ENCODE assay signal across 26 cellular contexts in genomic region chr12:3712209-3712992, GRCh38. TPM values are rescaled to one million over a fixed set of nuclear protein-coding genes. Genes with fewer than 3 reads are reported as not detected.
DNase-seq lines count a peak whose midpoint lies in the region; ATAC-seq and TF ChIP-seq lines count a peak whose summit lies in the region.
"Had no signal": no experiment of that assay in that cellular context is flagged by ENCODE, and none has a peak within 500 bp of the region (broad histone marks: within the 10 kb centered on the region; RNA-seq: fewer than 3 reads in every experiment).

No MANE protein-coding gene starts in this region.

- CTCF ChIA-PET in activated CD4-positive, alpha-beta T cell treated with anti-CD3 and anti-CD28 coated beads for 36 hours (lab: Charles Lee), result no interaction called here

- no peaks in the 10 kb centered on the region for H3K79me2 ChIP-seq in osteoblast (ENCODE audit: insufficient read depth, low read length)

- H4K20me1 ChIP-seq in osteoblast (ENCODE audit: insufficient read depth, low read length), result peaks cover 4% of the 10 kb centered on the region

- H3K4me3 ChIP-seq in WERI-Rb-1 (ENCODE audit: low read depth, low read length) (no peak overlapping the region), osteoblast (ENCODE audit: insufficient read depth, low read length) (no peak overlapping the region), suprapubic skin (no peak overlapping the region)
- H3K4me3 ChIP-seq: esophagus squamous epithelium had no signal

- H3K9me3 Mint-ChIP-seq in activated CD4-positive, alpha-beta T cell treated with anti-CD3 and anti-CD28 coated beads for 36 hours (ENCODE audit: low read depth), result no peaks in the 10 kb centered on the region
- H3K9me3 Mint-ChIP-seq: activated CD4-positive, alpha-beta memory T cell treated with anti-CD3 and anti-CD28 coated beads for 36 hours; activated naive CD8-positive, alpha-beta T cell treated with anti-CD3 and anti-CD28 coated beads, Interleukin-2, amount 10 ng/mL, durations not matched to agents 7 days and 5 days; CD4-positive, alpha-beta T cell; dendritic cell treated with granulocyte-macrophage colony-stimulating factor and Interleukin-4, amounts not matched to agents 40 ng/mL and 50 ng/mL, for 4 days; naive thymus-derived CD4-positive, alpha-beta T cell had no signal

- no peak for TF ChIP-seq CTCF in WERI-Rb-1 (IDR thresholded peaks at IDR 0.05; ENCODE audit: low read depth, low read length)
- no peak for TF ChIP-seq CTCF in osteoblast (IDR thresholded peaks at IDR 0.05; ENCODE audit: extremely low read depth, low read depth, low read length)
- no peak for TF ChIP-seq CTCF in suprapubic skin (IDR thresholded peaks at IDR 0.05)

- H3K27ac Mint-ChIP-seq in activated CD4-positive, alpha-beta T cell treated with anti-CD3 and anti-CD28 coated beads for 36 hours, result peak overlapping the region; percentile 29
- H3K27ac Mint-ChIP-seq: activated CD4-positive, alpha-beta memory T cell treated with anti-CD3 and anti-CD28 coated beads for 36 hours; activated naive CD8-positive, alpha-beta T cell treated with anti-CD3 and anti-CD28 coated beads, Interleukin-2, amount 10 ng/mL, durations not matched to agents 7 days and 5 days; CD4-positive, alpha-beta T cell; dendritic cell treated with granulocyte-macrophage colony-stimulating factor and Interleukin-4, amounts not matched to agents 40 ng/mL and 50 ng/mL, for 4 days had no signal

- H3K9me3 ChIP-seq in WERI-Rb-1 (ENCODE audit: severe bottlenecking) (no peaks in the 10 kb centered on the region), osteoblast (ENCODE audit: low read depth, low read length) (no peaks in the 10 kb centered on the region), suprapubic skin (no peaks in the 10 kb centered on the region)
- H3K9me3 ChIP-seq: esophagus squamous epithelium had no signal

- TF ChIP-seq EP300 in suprapubic skin (IDR thresholded peaks at IDR 0.05), result no peak

- no peak overlapping the region for H3K4me2 ChIP-seq in osteoblast (ENCODE audit: insufficient read depth, low read length)

- no peak overlapping the region for H3K4me3 Mint-ChIP-seq in activated CD4-positive, alpha-beta T cell treated with anti-CD3 and anti-CD28 coated beads for 36 hours
- H3K4me3 Mint-ChIP-seq: activated CD4-positive, alpha-beta memory T cell treated with anti-CD3 and anti-CD28 coated beads for 36 hours; activated naive CD8-positive, alpha-beta T cell treated with anti-CD3 and anti-CD28 coated beads, Interleukin-2, amount 10 ng/mL, durations not matched to agents 7 days and 5 days; CD4-positive, alpha-beta T cell; dendritic cell treated with granulocyte-macrophage colony-stimulating factor and Interleukin-4, amounts not matched to agents 40 ng/mL and 50 ng/mL, for 4 days; naive thymus-derived CD4-positive, alpha-beta T cell had no signal

- no peak for ATAC-seq in activated CD4-positive, alpha-beta T cell treated with anti-CD3 and anti-CD28 coated beads for 36 hours
- ATAC-seq in HG02973 (IDR thresholded peaks at IDR 0.05; ENCODE audit: unreplicated experiment) (no peak), GM21360 (IDR thresholded peaks at IDR 0.05; ENCODE audit: unreplicated experiment) (no peak)
- ATAC-seq: left lobe of liver; naive thymus-derived CD4-positive, alpha-beta T cell had no signal

- H3K27me3 ChIP-seq in WERI-Rb-1 (ENCODE audit: insufficient read depth, low read depth, severe bottlenecking), result no peaks in the 10 kb centered on the region
- no peaks in the 10 kb centered on the region for H3K27me3 ChIP-seq in osteoblast (ENCODE audit: insufficient read depth, low read length)
- no peaks in the 10 kb centered on the region for H3K27me3 ChIP-seq in suprapubic skin
- H3K27me3 ChIP-seq: esophagus squamous epithelium had no signal

- WGBS in suprapubic skin, result 83% methylated on average over 2 of the region's 3 CpGs

- TF ChIP-seq POLR2A in suprapubic skin (IDR thresholded peaks at IDR 0.05), result no peak

- no peak for DNase-seq in activated CD4-positive, alpha-beta T cell treated with anti-CD3 and anti-CD28 coated beads for 36 hours
- no peak for DNase-seq in activated CD4-positive, alpha-beta T cell treated with anti-CD3 and anti-CD28 coated beads, Interleukin-2, amount 50 U/mL, for 48 hours
- DNase-seq in NCI-H1694 (lab: John Stamatoyannopoulos, UW) (peak; percentile 94), WERI-Rb-1 (peak; percentile 75), osteoblast (ENCODE audit: insufficient read length, low spot score, missing footprints) (peak; percentile 39), suprapubic skin (ENCODE audit: low spot score in 2 of 2) (no peak)
- DNase-seq: activated CD4-positive, alpha-beta memory T cell treated with anti-CD3 and anti-CD28 coated beads for 36 hours; activated naive CD8-positive, alpha-beta T cell treated with anti-CD3 and anti-CD28 coated beads, Interleukin-2, amount 10 ng/mL, durations not matched to agents 7 days and 5 days; AML-193; CD4-positive, alpha-beta T cell; central memory CD4-positive, alpha-beta T cell; DMS153; esophagus squamous epithelium; IMR-90; naive thymus-derived CD4-positive, alpha-beta T cell; NCI-H1048; occipital lobe; RPMI8226; small intestine; stimulated activated CD8-positive, alpha-beta memory T cell treated with anti-CD3 and anti-CD28 coated beads, Interleukin-4, amount 100 ng/mL, for 48 hours; T-helper 1 cell; trophoblast cell had no signal

- H3K4me1 ChIP-seq in osteoblast (ENCODE audit: insufficient read depth, low read length), result no peaks in the 10 kb centered on the region
- H3K4me1 ChIP-seq in suprapubic skin, result no peaks in the 10 kb centered on the region
- H3K4me1 ChIP-seq: esophagus squamous epithelium had no signal

- H3K36me3 ChIP-seq in WERI-Rb-1, result no peaks in the 10 kb centered on the region
- no peaks in the 10 kb centered on the region for H3K36me3 ChIP-seq in osteoblast (ENCODE audit: insufficient read depth, low read length)
- no peaks in the 10 kb centered on the region for H3K36me3 ChIP-seq in suprapubic skin
- H3K36me3 ChIP-seq: esophagus squamous epithelium had no signal

- H3K27ac ChIP-seq in WERI-Rb-1, result peak overlapping the region; percentile 11
- H3K27ac ChIP-seq in osteoblast (ENCODE audit: low read depth, low read length), result no peak overlapping the region
- H3K27ac ChIP-seq in suprapubic skin, result no peak overlapping the region
- H3K27ac ChIP-seq: esophagus squamous epithelium had no signal

- intact Hi-C loops in activated CD4-positive, alpha-beta T cell treated with anti-CD3 and anti-CD28 coated beads for 36 hours (cut with DNase I, micrococcal nuclease), result no loop called here

- H3K4me1 Mint-ChIP-seq in activated CD4-positive, alpha-beta T cell treated with anti-CD3 and anti-CD28 coated beads for 36 hours, result peaks cover 14% of the 10 kb centered on the region

- no peaks in the 10 kb centered on the region for H3K27me3 Mint-ChIP-seq in activated CD4-positive, alpha-beta T cell treated with anti-CD3 and anti-CD28 coated beads for 36 hours
- H3K27me3 Mint-ChIP-seq: activated CD4-positive, alpha-beta memory T cell treated with anti-CD3 and anti-CD28 coated beads for 36 hours; activated naive CD8-positive, alpha-beta T cell treated with anti-CD3 and anti-CD28 coated beads, Interleukin-2, amount 10 ng/mL, durations not matched to agents 7 days and 5 days; CD4-positive, alpha-beta T cell; dendritic cell treated with granulocyte-macrophage colony-stimulating factor and Interleukin-4, amounts not matched to agents 40 ng/mL and 50 ng/mL, for 4 days; naive thymus-derived CD4-positive, alpha-beta T cell had no signal

- peaks cover 26% of the 10 kb centered on the region for H3K36me3 Mint-ChIP-seq in activated CD4-positive, alpha-beta T cell treated with anti-CD3 and anti-CD28 coated beads for 36 hours (ENCODE audit: low read depth)

- POLR2A ChIA-PET in activated CD4-positive, alpha-beta T cell treated with anti-CD3 and anti-CD28 coated beads for 36 hours (lab: Charles Lee), result no interaction called here

- no peak overlapping the region for H2AFZ ChIP-seq in osteoblast (ENCODE audit: low read length)

RNA-seq across cellular contexts. Expression of gene CRACR2A, which starts 40.5 kb away (rescaled TPM):
- total RNA-seq in activated CD4-positive, alpha-beta T cell treated with anti-CD3 and anti-CD28 coated beads for 36 hours, result 10 to 100 TPM; 19.2 to 22.5 TPM
- total RNA-seq in osteoblast, result 13.8 and 16.3 TPM in 2 replicates
- total RNA-seq in suprapubic skin, result 10 to 100 TPM in 2 of 4 donors, 1 to 10 TPM in 2; 4.8 to 18.2 (median 10.6) TPM

Comparison
In these comparisons a context has a peak if more than half of its experiments do, and no peak if none do; other contexts are left out.
1. DNase-seq: peak in NCI-H1694 (single experiment), WERI-Rb-1 (single experiment) and osteoblast (single experiment); none in activated CD4-positive, alpha-beta T cell treated with anti-CD3 and anti-CD28 coated beads for 36 hours (single experiment), activated CD4-positive, alpha-beta T cell treated with anti-CD3 and anti-CD28 coated beads, Interleukin-2, amount 50 U/mL, for 48 hours (0 of 2) and suprapubic skin (0 of 2).